16 cellular contexts compared by ENCODE assay signal in the genomic region with DNA sequence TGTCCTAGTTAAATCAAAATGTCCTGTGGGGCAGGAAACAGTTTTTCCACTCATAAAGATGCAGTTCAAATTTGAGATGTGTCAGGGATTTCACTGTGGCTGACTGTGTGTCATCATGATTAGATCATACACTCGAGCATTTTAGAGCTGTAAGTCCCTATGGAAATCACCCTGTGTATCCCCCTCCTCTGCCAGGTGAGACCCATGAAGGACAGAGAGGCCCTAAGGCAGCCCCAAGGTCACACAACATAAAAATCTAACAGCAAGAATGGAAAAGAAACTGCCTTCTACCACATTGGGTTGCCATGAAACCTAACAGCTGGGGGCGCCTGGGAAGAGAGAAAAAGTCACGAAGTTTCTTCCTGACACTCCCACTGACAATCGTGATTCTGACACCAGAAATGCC.
DNase-seq lines count a peak whose midpoint lies in the region; ATAC-seq and TF ChIP-seq lines count a peak whose summit lies in the region.
"Had no signal": no experiment of that assay in that cellular context is flagged by ENCODE, and none has a peak within 500 bp of the region (broad histone marks: within the 10 kb centered on the region; RNA-seq: fewer than 3 reads in every experiment).

No MANE protein-coding gene starts in this region.

- ATAC-seq in PC-3, result peak; percentile 12
- ATAC-seq in gastrocnemius medialis, result no peak
- ATAC-seq in HG02852 (IDR thresholded peaks at IDR 0.05; ENCODE audit: unreplicated experiment), result no peak
- ATAC-seq in CD8-positive, alpha-beta T cell, result no peak

- H3K4me3 ChIP-seq in GM06990 (replicated peaks; ENCODE audit: low read depth, low read length) (no peak overlapping the region), PC-3 (ENCODE audit: low read length) (peak overlapping the region; percentile 5; the same call in 1 of the 2 replicates), gastrocnemius medialis (no peak overlapping the region), testis (no peak overlapping the region), BE2C (ENCODE audit: low read depth, low read length) (no peak overlapping the region)
- no peak overlapping the region for H3K4me3 ChIP-seq in CD8-positive, alpha-beta T cell (ENCODE audit: low read depth, low read length)
- H3K4me3 ChIP-seq: psoas muscle had no signal

- peaks cover 27% of the 10 kb centered on the region for H3F3A ChIP-seq in PC-3 (ENCODE audit: low read length, unreplicated experiment)

- H3K36me3 ChIP-seq in GM06990 (ENCODE audit: control insufficient read depth, insufficient read depth, low read length) (no peaks in the 10 kb centered on the region), PC-3 (ENCODE audit: low read depth, low read length) (no peaks in the 10 kb centered on the region), gastrocnemius medialis (no peaks in the 10 kb centered on the region), testis (ENCODE audit: low read depth, missing control alignments) (no peaks in the 10 kb centered on the region), BE2C (no peaks in the 10 kb centered on the region)
- H3K36me3 ChIP-seq in CD8-positive, alpha-beta T cell (ENCODE audit: insufficient read depth, low read length), result no peaks in the 10 kb centered on the region

- no TSS peak for BruUV-seq in PC-3 (replicated peaks; lab: Mats Ljungman, UMichigan)

- H3K27me3 ChIP-seq in GM06990 (replicated peaks; ENCODE audit: control insufficient read depth, insufficient read depth, low read length), result no peaks in the 10 kb centered on the region
- no peaks in the 10 kb centered on the region for H3K27me3 ChIP-seq in PC-3 (ENCODE audit: low read length)
- no peaks in the 10 kb centered on the region for H3K27me3 ChIP-seq in gastrocnemius medialis
- H3K27me3 ChIP-seq in testis, result no peaks in the 10 kb centered on the region
- no peaks in the 10 kb centered on the region for H3K27me3 ChIP-seq in BE2C
- H3K27me3 ChIP-seq in CD8-positive, alpha-beta T cell (ENCODE audit: insufficient read depth, low read length), result no peaks in the 10 kb centered on the region

- H3K79me2 ChIP-seq in PC-3 (ENCODE audit: low read length), result peaks cover 51% of the 10 kb centered on the region

- no peaks in the 10 kb centered on the region for H3K9me3 Mint-ChIP-seq in CD8-positive, alpha-beta T cell
- H3K9me3 Mint-ChIP-seq: activated naive CD4-positive, alpha-beta T cell treated with anti-CD3 and anti-CD28 coated beads, Interleukin-2, amount 10 ng/mL, durations not matched to agents 7 days and 5 days; H9 had no signal

- in situ Hi-C loops in gastrocnemius medialis (cut with MboI; ENCODE audit: low sequenced_read_pairs in 4 of 4), result no loop called here

- H4K20me1 ChIP-seq in PC-3 (ENCODE audit: low read length), result no peaks in the 10 kb centered on the region

- CTCF ChIA-PET in PC-3 (lab: Charles Lee), result interaction anchor here (0.5 to 1.4 kb wide), 5 partner anchors 96 to 1590 kb away, joined by 3 to 4 read pairs (median 4); no protein-coding TSS in a partner anchor
- CTCF ChIA-PET in CD8-positive, alpha-beta T cell (lab: Charles Lee), result no interaction called here

- TF ChIP-seq POLR2A in gastrocnemius medialis (IDR thresholded peaks at IDR 0.05) (no peak), testis (IDR thresholded peaks at IDR 0.05) (no peak)

- H3K9me2 ChIP-seq in PC-3 (replicated peaks; ENCODE audit: low read length), result no peaks in the 10 kb centered on the region

- POLR2A ChIA-PET in PC-3 (lab: Charles Lee; ENCODE audit: unreplicated experiment), result no interaction called here
- POLR2A ChIA-PET in CD8-positive, alpha-beta T cell (lab: Charles Lee), result no interaction called here

- H3K27me3 Mint-ChIP-seq in CD8-positive, alpha-beta T cell (ENCODE audit: low read depth), result peaks cover 8% of the 10 kb centered on the region
- H3K27me3 Mint-ChIP-seq: CD4-positive, CD25-positive, alpha-beta regulatory T cell had no signal

- peak overlapping the region; percentile 61 for H3K9ac ChIP-seq in PC-3 (ENCODE audit: low read length)

- WGBS in testis, 2 donors, result 42 to 52% methylated on average over 4 of the region's 4 CpGs

- H3K27ac ChIP-seq in PC-3 (ENCODE audit: low read length) (peak overlapping the region; percentile 82), epithelial cell of prostate (peak overlapping the region; percentile 85), gastrocnemius medialis (peak overlapping the region; percentile 21 to 96 (median 71)), testis (no peak overlapping the region)
- no peak overlapping the region for H3K27ac ChIP-seq in CD8-positive, alpha-beta T cell (ENCODE audit: low read depth, low read length)
- H3K27ac ChIP-seq: psoas muscle had no signal

- no peaks in the 10 kb centered on the region for H3K9me3 ChIP-seq in PC-3 (ENCODE audit: low read length)
- H3K9me3 ChIP-seq in gastrocnemius medialis, result no peaks in the 10 kb centered on the region
- H3K9me3 ChIP-seq in testis, result no peaks in the 10 kb centered on the region
- H3K9me3 ChIP-seq in BE2C, result no peaks in the 10 kb centered on the region
- no peaks in the 10 kb centered on the region for H3K9me3 ChIP-seq in CD8-positive, alpha-beta T cell (ENCODE audit: low read length)
- H3K9me3 ChIP-seq: psoas muscle had no signal

- intact Hi-C loops in PC-3 (cut with micrococcal nuclease), result no loop called here
- intact Hi-C loops in gastrocnemius medialis (cut with DNase I; ENCODE audit: low total_unique reads), result no loop called here
- intact Hi-C loops in testis (cut with DNase I; ENCODE audit: low total_unique reads), result no loop called here
- intact Hi-C loops in CD8-positive, alpha-beta T cell (cut with DNase I, micrococcal nuclease), result no loop called here

- H3K4me2 ChIP-seq in PC-3 (ENCODE audit: low read length), result peak overlapping the region; percentile 63

- TF ChIP-seq CTCF in GM06990 (IDR thresholded peaks at IDR 0.05; ENCODE audit: insufficient read depth, low read length, poor library complexity, severe bottlenecking) (peak; percentile 8), PC-3 (conservative IDR thresholded peaks at IDR 0.05; ENCODE audit: low read depth, low read length) (peak; percentile 55), gastrocnemius medialis (IDR thresholded peaks at IDR 0.05 in 4 of 5, conservative IDR thresholded peaks at IDR 0.05 in 1 of 5) (no peak), testis (IDR thresholded peaks at IDR 0.05) (no peak), BE2C (IDR thresholded peaks at IDR 0.05; ENCODE audit: low read depth, low read length) (no peak)
- TF ChIP-seq CTCF in CD8-positive, alpha-beta T cell (IDR thresholded peaks at IDR 0.05), result no peak

- no peaks in the 10 kb centered on the region for H3K36me3 Mint-ChIP-seq in CD8-positive, alpha-beta T cell
- H3K36me3 Mint-ChIP-seq: activated naive CD4-positive, alpha-beta T cell treated with anti-CD3 and anti-CD28 coated beads, Interleukin-2, amount 10 ng/mL, durations not matched to agents 7 days and 5 days; CD4-positive, CD25-positive, alpha-beta regulatory T cell had no signal

- peak overlapping the region; percentile 27 for H2AFZ ChIP-seq in PC-3 (ENCODE audit: low read length)

- DNase-seq in GM06990 (ENCODE audit: extremely low read depth, insufficient read length) (no peak), PC-3 (peak; percentile 86), epithelial cell of prostate (ENCODE audit: low read depth, low spot score) (no peak), gastrocnemius medialis (no peak), testis (no peak), BE2C (no peak)
- DNase-seq in CD8-positive, alpha-beta T cell, result no peak
- DNase-seq: activated naive CD4-positive, alpha-beta T cell treated with anti-CD3 and anti-CD28 coated beads, Interleukin-2, amount 10 ng/mL, durations not matched to agents 7 days and 5 days; CD4-positive, CD25-positive, alpha-beta regulatory T cell; H9; immature natural killer cell; NCI-H1105 treated with DMSO at 0.1 percent for 48 hours; NCI-H510A; stimulated activated CD4-positive, alpha-beta T cell treated with anti-CD3 and anti-CD28 coated beads, Interleukin-2, amount 100 ng/mL, for 24 hours had no signal

- H3K27ac Mint-ChIP-seq in CD8-positive, alpha-beta T cell, result no peak overlapping the region
- H3K27ac Mint-ChIP-seq: activated naive CD4-positive, alpha-beta T cell treated with anti-CD3 and anti-CD28 coated beads, Interleukin-2, amount 10 ng/mL, durations not matched to agents 7 days and 5 days; CD4-positive, CD25-positive, alpha-beta regulatory T cell; immature natural killer cell had no signal

- H3K4me1 ChIP-seq in PC-3 (ENCODE audit: insufficient read depth, low read length) (peaks cover 66% of the 10 kb centered on the region), gastrocnemius medialis (peaks cover 50 to 51% of the 10 kb centered on the region in 2 donors), testis (peaks cover 3% of the 10 kb centered on the region), BE2C (peaks cover 6% of the 10 kb centered on the region)
- H3K4me1 ChIP-seq in CD8-positive, alpha-beta T cell (ENCODE audit: insufficient read depth, low read length), result no peaks in the 10 kb centered on the region

- no peak overlapping the region for H3K4me3 Mint-ChIP-seq in CD8-positive, alpha-beta T cell
- H3K4me3 Mint-ChIP-seq: activated naive CD4-positive, alpha-beta T cell treated with anti-CD3 and anti-CD28 coated beads, Interleukin-2, amount 10 ng/mL, durations not matched to agents 7 days and 5 days; CD4-positive, CD25-positive, alpha-beta regulatory T cell; H9; immature natural killer cell had no signal

- no peaks in the 10 kb centered on the region for H3K4me1 Mint-ChIP-seq in CD8-positive, alpha-beta T cell (ENCODE audit: low read depth)
- H3K4me1 Mint-ChIP-seq: activated naive CD4-positive, alpha-beta T cell treated with anti-CD3 and anti-CD28 coated beads, Interleukin-2, amount 10 ng/mL, durations not matched to agents 7 days and 5 days; CD4-positive, CD25-positive, alpha-beta regulatory T cell; immature natural killer cell had no signal

Comparison
In these comparisons a context has a peak if more than half of its experiments do, and no peak if none do; other contexts are left out.
1. CTCF ChIP-seq: peak in GM06990 (single experiment) and PC-3 (single experiment); none in gastrocnemius medialis (0 of 5), testis (0 of 3), BE2C (single experiment) and CD8-positive, alpha-beta T cell (single experiment).
2. H3K27ac ChIP-seq: peak in PC-3 (single experiment), epithelial cell of prostate (single experiment) and gastrocnemius medialis (4 of 4); none in testis (0 of 2) and CD8-positive, alpha-beta T cell (single experiment).